In genomic region chr12:45989857-45990467, GRCh38 we compare ENCODE assay signal across 8 cellular contexts. TPM values are rescaled to one million over a fixed set of nuclear protein-coding genes. Genes with fewer than 3 reads are reported as not detected.
A peak's percentile ranks its signal among the peaks of the same experiment; 100 is the strongest.
DNase-seq lines count a peak whose midpoint lies in the region; ATAC-seq and TF ChIP-seq lines count a peak whose summit lies in the region.

No MANE protein-coding gene starts in this region.

- ATAC-seq in GM19351 (IDR thresholded peaks at IDR 0.05; ENCODE audit: unreplicated experiment) (peak; percentile 19), HG03457 (IDR thresholded peaks at IDR 0.05; ENCODE audit: unreplicated experiment) (peak; percentile 15), heart left ventricle (peak; percentile 4 to 54 (median 37))

- peaks cover 0 to 55% (median 42%) of the 10 kb centered on the region in 12 donors for H3K4me1 ChIP-seq in heart left ventricle
- H3K4me1 ChIP-seq in prostate gland (replicated peaks) = peaks cover 7% of the 10 kb centered on the region

- H3K9me3 ChIP-seq in heart left ventricle (no peaks in the 10 kb centered on the region), prostate gland (no peaks in the 10 kb centered on the region)

- peak overlapping the region; percentile 73 to 98 (median 90) for H3K4me3 ChIP-seq in heart left ventricle
- peak overlapping the region; percentile 73 to 79 for H3K4me3 ChIP-seq in prostate gland

- peaks cover 0 to 4% (median 0%) of the 10 kb centered on the region in 7 donors for H3K9me3 Mint-ChIP-seq in CD14-positive monocyte

- DNase-seq in CD14-positive monocyte (ENCODE audit: low spot score) (peak; percentile 56), SHP77 (lab: John Stamatoyannopoulos, UW) (peak; percentile 33 to 40), heart left ventricle (peak; percentile 74 to 89 (median 80)), prostate gland (ENCODE audit: low spot score) (peak; percentile 60), NCI-H1694 (lab: John Stamatoyannopoulos, UW) (no peak)
- peak; percentile 58 for DNase-seq in activated naive CD4-positive, alpha-beta T cell treated with Interleukin-2 at 50 U/mL for 16 hours

- TF ChIP-seq CTCF in CD14-positive monocyte (IDR thresholded peaks at IDR 0.05) (no peak), heart left ventricle (IDR thresholded peaks at IDR 0.05) (no peak), prostate gland (IDR thresholded peaks at IDR 0.05) (no peak)

- H3K4me1 Mint-ChIP-seq in CD14-positive monocyte = peaks cover 44% of the 10 kb centered on the region

- peak overlapping the region; percentile 96 to 100 (median 99) for H3K27ac ChIP-seq in heart left ventricle
- H3K27ac ChIP-seq in prostate gland = peak overlapping the region; percentile 98 to 99

- TF ChIP-seq POLR2A in heart left ventricle (IDR thresholded peaks at IDR 0.05) = peak in 1 of 2 donors; percentile 8
- peak; percentile 41 for TF ChIP-seq POLR2A in prostate gland (IDR thresholded peaks at IDR 0.05)

- H3K27me3 ChIP-seq in heart left ventricle (no peaks in the 10 kb centered on the region), prostate gland (replicated peaks; ENCODE audit: insufficient read depth) (no peaks in the 10 kb centered on the region)

- H3K36me3 Mint-ChIP-seq in CD14-positive monocyte = peaks cover 22% of the 10 kb centered on the region in 2 donors

- intact Hi-C loops in CD14-positive monocyte (cut with micrococcal nuclease) (loop anchor here (5.0 to 10.0 kb wide), 5 partner anchors 235 to 675 kb away; partner anchors contain the start of genes ARID2 (in 1 of the 2) and SLC38A2 (in 1 of the 2)), heart left ventricle (cut with DNase I) (loop anchor here in 6 of 10 donors (2.0 to 10.0 kb wide), 7 partner anchors 225 to 672 kb away; partner anchors contain the start of genes ARID2 (in 6 of the 6) and SLC38A2 (in 2 of the 6)), prostate gland (cut with DNase I) (loop anchor here (2.0 to 10.0 kb wide), 5 partner anchors 225 to 773 kb away; partner anchors contain the start of genes ANO6 and SLC38A2)

- peak overlapping the region; percentile 96 to 98 for H3K4me3 Mint-ChIP-seq in CD14-positive monocyte

- peaks cover 0 to 3% (median 0%) of the 10 kb centered on the region in 3 donors for H3K27me3 Mint-ChIP-seq in CD14-positive monocyte (ENCODE audit: low read depth in 3 of 3)

- peak overlapping the region; percentile 95 to 98 (median 97) for H3K27ac Mint-ChIP-seq in CD14-positive monocyte

- WGBS in heart left ventricle, 4 donors = 0 to 1% (median 0%) methylated on average over 9 to 61 of the region's 61 CpGs
- WGBS in prostate gland = under 1% methylated on average over 45 of the region's 61 CpGs

- H3K36me3 ChIP-seq in heart left ventricle (peaks cover 0 to 14% (median 0%) of the 10 kb centered on the region in 9 donors), prostate gland (no peaks in the 10 kb centered on the region)

RNA-seq across cellular contexts. Expression of gene SCAF11, which starts 0.4 kb away (rescaled TPM):
- polyA plus RNA-seq in CD14-positive monocyte (10 to 100 TPM; 32.6 to 73.4 TPM), heart left ventricle (10 to 100 TPM; 26.4 to 30.8 TPM)
- total RNA-seq in heart left ventricle (100 to 1,000 TPM in 4 of 9 donors, 10 to 100 TPM in 5; 71.3 to 148 (median 98.7) TPM), prostate gland (100 to 1,000 TPM; 144 to 171 TPM)
